Comparison of ENCODE assay signal across 1 cellular context in the genomic region with DNA sequence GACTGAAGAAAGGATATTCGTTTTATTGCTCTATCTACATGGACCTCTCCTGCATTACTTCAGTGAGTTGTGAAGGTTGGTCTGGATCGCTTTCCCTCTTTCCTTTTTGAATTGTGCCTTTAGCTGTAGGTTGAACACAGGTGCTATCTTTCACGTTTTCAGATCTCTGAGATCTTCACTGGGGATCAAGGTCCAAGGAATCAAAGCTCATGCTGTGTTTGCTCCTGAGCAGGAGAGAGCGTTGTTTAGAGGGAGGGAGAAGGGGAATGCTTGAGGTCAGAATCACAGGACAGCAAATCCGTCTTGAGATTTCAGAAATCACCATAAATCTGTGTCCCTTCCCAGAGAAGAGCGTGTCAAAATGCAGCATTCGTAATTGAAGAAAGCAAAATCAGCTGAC.
A peak's percentile ranks its signal among the peaks of the same experiment; 100 is the strongest.
TF ChIP-seq lines count a peak whose summit lies in the region.

No MANE protein-coding gene starts in this region.

TF ChIP-seq in HepG2, 621 proteins besides CTCF, POLR2A, EP300 and RAD21 (continued from another document):
- TF ChIP-seq, protein P1, sequence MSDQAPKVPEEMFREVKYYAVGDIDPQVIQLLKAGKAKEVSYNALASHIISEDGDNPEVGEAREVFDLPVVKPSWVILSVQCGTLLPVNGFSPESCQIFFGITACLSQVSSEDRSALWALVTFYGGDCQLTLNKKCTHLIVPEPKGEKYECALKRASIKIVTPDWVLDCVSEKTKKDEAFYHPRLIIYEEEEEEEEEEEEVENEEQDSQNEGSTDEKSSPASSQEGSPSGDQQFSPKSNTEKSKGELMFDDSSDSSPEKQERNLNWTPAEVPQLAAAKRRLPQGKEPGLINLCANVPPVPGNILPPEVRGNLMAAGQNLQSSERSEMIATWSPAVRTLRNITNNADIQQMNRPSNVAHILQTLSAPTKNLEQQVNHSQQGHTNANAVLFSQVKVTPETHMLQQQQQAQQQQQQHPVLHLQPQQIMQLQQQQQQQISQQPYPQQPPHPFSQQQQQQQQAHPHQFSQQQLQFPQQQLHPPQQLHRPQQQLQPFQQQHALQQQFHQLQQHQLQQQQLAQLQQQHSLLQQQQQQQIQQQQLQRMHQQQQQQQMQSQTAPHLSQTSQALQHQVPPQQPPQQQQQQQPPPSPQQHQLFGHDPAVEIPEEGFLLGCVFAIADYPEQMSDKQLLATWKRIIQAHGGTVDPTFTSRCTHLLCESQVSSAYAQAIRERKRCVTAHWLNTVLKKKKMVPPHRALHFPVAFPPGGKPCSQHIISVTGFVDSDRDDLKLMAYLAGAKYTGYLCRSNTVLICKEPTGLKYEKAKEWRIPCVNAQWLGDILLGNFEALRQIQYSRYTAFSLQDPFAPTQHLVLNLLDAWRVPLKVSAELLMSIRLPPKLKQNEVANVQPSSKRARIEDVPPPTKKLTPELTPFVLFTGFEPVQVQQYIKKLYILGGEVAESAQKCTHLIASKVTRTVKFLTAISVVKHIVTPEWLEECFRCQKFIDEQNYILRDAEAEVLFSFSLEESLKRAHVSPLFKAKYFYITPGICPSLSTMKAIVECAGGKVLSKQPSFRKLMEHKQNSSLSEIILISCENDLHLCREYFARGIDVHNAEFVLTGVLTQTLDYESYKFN (CRISPR knock-in tag; conservative IDR thresholded peaks at IDR 0.05), result peak; percentile 66
- TF ChIP-seq HNF4G (IDR thresholded peaks at IDR 0.05; ENCODE audit: borderline replicate concordance, low read depth, low read length), result no peak; the same call in 1 of the 2 replicates
- peak; percentile 39; the same call in 1 of the 2 replicates for TF ChIP-seq HNF4G (CRISPR knock-in tag; IDR thresholded peaks at IDR 0.05; ENCODE audit: borderline replicate concordance, low read depth)
- 0 out of 2 replicates have a peak, but pooled peaks have one; percentile 26 for TF ChIP-seq ZMYM4 (CRISPR knock-in tag; IDR thresholded peaks at IDR 0.05)
- 0 out of 2 replicates have a peak, but pooled peaks have one; percentile 18 for TF ChIP-seq PHF20 (CRISPR knock-in tag; IDR thresholded peaks at IDR 0.05)
- TF ChIP-seq TSC22D2 (CRISPR knock-in tag; IDR thresholded peaks at IDR 0.05; ENCODE audit: borderline replicate concordance), result no peak
- no peak for TF ChIP-seq TARDBP (CRISPR knock-in tag; IDR thresholded peaks at IDR 0.05)
- TF ChIP-seq FOXK1 (CRISPR knock-in tag; IDR thresholded peaks at IDR 0.05; ENCODE audit: borderline replicate concordance, low read depth), result no peak
- no peak for TF ChIP-seq ZNF816 (CRISPR knock-in tag; IDR thresholded peaks at IDR 0.05; ENCODE audit: borderline replicate concordance)
- TF ChIP-seq ZNF317 (CRISPR knock-in tag; IDR thresholded peaks at IDR 0.05), result no peak
- TF ChIP-seq, protein P2, sequence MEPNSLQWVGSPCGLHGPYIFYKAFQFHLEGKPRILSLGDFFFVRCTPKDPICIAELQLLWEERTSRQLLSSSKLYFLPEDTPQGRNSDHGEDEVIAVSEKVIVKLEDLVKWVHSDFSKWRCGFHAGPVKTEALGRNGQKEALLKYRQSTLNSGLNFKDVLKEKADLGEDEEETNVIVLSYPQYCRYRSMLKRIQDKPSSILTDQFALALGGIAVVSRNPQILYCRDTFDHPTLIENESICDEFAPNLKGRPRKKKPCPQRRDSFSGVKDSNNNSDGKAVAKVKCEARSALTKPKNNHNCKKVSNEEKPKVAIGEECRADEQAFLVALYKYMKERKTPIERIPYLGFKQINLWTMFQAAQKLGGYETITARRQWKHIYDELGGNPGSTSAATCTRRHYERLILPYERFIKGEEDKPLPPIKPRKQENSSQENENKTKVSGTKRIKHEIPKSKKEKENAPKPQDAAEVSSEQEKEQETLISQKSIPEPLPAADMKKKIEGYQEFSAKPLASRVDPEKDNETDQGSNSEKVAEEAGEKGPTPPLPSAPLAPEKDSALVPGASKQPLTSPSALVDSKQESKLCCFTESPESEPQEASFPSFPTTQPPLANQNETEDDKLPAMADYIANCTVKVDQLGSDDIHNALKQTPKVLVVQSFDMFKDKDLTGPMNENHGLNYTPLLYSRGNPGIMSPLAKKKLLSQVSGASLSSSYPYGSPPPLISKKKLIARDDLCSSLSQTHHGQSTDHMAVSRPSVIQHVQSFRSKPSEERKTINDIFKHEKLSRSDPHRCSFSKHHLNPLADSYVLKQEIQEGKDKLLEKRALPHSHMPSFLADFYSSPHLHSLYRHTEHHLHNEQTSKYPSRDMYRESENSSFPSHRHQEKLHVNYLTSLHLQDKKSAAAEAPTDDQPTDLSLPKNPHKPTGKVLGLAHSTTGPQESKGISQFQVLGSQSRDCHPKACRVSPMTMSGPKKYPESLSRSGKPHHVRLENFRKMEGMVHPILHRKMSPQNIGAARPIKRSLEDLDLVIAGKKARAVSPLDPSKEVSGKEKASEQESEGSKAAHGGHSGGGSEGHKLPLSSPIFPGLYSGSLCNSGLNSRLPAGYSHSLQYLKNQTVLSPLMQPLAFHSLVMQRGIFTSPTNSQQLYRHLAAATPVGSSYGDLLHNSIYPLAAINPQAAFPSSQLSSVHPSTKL (CRISPR knock-in tag; IDR thresholded peaks at IDR 0.05), result peak; percentile 65
- no peak for TF ChIP-seq MAFG (CRISPR knock-in tag; IDR thresholded peaks at IDR 0.05)
- TF ChIP-seq HNF4A (CRISPR knock-in tag; IDR thresholded peaks at IDR 0.05), result peak; percentile 85
- TF ChIP-seq MED8 (CRISPR knock-in tag; IDR thresholded peaks at IDR 0.05; ENCODE audit: insufficient replicate concordance), result no peak
- TF ChIP-seq ZNF777 (CRISPR knock-in tag; IDR thresholded peaks at IDR 0.05), result no peak
- TF ChIP-seq HMG20A (CRISPR knock-in tag; IDR thresholded peaks at IDR 0.05; ENCODE audit: borderline replicate concordance), result 0 out of 2 replicates have a peak, but pooled peaks have one; percentile 18
- no peak for TF ChIP-seq ZNF761 (CRISPR knock-in tag; conservative IDR thresholded peaks at IDR 0.05)
- TF ChIP-seq, protein P3, sequence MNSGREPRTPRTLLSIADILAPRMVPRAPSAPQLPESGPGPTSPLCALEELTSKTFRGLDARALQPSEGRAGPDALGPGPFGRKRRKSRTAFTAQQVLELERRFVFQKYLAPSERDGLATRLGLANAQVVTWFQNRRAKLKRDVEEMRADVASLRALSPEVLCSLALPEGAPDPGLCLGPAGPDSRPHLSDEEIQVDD (CRISPR knock-in tag; IDR thresholded peaks at IDR 0.05; ENCODE audit: borderline replicate concordance), result no peak
- TF ChIP-seq ZC3H13 (CRISPR knock-in tag; IDR thresholded peaks at IDR 0.05), result no peak
- TF ChIP-seq, protein P4, sequence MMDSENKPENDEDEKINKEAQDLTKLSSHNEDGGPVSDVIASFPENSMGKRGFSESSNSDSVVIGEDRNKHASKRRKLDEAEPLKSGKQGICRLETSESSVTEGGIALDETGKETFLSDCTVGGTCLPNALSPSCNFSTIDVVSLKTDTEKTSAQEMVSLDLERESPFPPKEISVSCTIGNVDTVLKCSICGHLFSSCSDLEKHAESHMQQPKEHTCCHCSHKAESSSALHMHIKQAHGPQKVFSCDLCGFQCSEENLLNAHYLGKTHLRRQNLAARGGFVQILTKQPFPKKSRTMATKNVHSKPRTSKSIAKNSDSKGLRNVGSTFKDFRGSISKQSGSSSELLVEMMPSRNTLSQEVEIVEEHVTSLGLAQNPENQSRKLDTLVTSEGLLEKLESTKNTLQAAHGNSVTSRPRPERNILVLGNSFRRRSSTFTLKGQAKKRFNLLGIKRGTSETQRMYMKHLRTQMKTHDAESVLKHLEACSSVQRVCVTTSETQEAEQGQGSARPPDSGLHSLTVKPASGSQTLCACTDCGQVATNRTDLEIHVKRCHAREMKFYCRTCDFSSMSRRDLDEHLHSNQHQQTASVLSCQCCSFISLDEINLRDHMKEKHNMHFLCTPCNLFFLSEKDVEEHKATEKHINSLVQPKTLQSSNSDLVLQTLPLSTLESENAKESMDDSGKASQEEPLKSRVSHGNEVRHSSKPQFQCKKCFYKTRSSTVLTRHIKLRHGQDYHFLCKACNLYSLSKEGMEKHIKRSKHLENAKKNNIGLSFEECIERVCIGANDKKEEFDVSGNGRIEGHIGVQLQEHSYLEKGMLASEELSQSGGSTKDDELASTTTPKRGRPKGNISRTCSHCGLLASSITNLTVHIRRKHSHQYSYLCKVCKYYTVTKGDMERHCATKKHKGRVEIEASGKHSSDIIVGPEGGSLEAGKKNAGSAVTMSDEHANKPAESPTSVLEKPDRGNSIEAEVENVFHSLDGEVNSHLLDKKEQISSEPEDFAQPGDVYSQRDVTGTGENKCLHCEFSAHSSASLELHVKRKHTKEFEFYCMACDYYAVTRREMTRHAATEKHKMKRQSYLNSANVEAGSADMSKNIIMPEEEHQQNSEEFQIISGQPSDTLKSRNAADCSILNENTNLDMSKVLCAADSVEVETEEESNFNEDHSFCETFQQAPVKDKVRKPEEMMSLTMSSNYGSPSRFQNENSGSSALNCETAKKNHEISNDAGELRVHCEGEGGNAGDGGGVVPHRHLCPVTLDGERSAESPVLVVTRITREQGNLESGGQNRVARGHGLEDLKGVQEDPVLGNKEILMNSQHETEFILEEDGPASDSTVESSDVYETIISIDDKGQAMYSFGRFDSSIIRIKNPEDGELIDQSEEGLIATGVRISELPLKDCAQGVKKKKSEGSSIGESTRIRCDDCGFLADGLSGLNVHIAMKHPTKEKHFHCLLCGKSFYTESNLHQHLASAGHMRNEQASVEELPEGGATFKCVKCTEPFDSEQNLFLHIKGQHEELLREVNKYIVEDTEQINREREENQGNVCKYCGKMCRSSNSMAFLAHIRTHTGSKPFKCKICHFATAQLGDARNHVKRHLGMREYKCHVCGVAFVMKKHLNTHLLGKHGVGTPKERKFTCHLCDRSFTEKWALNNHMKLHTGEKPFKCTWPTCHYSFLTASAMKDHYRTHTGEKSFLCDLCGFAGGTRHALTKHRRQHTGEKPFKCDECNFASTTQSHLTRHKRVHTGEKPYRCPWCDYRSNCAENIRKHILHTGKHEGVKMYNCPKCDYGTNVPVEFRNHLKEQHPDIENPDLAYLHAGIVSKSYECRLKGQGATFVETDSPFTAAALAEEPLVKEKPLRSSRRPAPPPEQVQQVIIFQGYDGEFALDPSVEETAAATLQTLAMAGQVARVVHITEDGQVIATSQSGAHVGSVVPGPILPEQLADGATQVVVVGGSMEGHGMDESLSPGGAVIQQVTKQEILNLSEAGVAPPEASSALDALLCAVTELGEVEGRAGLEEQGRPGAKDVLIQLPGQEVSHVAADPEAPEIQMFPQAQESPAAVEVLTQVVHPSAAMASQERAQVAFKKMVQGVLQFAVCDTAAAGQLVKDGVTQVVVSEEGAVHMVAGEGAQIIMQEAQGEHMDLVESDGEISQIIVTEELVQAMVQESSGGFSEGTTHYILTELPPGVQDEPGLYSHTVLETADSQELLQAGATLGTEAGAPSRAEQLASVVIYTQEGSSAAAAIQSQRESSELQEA (CRISPR knock-in tag; IDR thresholded peaks at IDR 0.05; ENCODE audit: not compliant biosample characterization), result no peak
- TF ChIP-seq, protein P5, sequence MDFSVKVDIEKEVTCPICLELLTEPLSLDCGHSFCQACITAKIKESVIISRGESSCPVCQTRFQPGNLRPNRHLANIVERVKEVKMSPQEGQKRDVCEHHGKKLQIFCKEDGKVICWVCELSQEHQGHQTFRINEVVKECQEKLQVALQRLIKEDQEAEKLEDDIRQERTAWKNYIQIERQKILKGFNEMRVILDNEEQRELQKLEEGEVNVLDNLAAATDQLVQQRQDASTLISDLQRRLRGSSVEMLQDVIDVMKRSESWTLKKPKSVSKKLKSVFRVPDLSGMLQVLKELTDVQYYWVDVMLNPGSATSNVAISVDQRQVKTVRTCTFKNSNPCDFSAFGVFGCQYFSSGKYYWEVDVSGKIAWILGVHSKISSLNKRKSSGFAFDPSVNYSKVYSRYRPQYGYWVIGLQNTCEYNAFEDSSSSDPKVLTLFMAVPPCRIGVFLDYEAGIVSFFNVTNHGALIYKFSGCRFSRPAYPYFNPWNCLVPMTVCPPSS (IDR thresholded peaks at IDR 0.05), result no peak
- TF ChIP-seq GFI1 (CRISPR knock-in tag; IDR thresholded peaks at IDR 0.05; ENCODE audit: borderline replicate concordance), result peak; percentile 80
- TF ChIP-seq CREB1 (IDR thresholded peaks at IDR 0.05), result no peak
- TF ChIP-seq CREB1 (CRISPR knock-in tag; IDR thresholded peaks at IDR 0.05), result no peak
- no peak for TF ChIP-seq MIXL1 (CRISPR knock-in tag; IDR thresholded peaks at IDR 0.05)
